8 cellular contexts compared by ENCODE assay signal in the genomic region with DNA sequence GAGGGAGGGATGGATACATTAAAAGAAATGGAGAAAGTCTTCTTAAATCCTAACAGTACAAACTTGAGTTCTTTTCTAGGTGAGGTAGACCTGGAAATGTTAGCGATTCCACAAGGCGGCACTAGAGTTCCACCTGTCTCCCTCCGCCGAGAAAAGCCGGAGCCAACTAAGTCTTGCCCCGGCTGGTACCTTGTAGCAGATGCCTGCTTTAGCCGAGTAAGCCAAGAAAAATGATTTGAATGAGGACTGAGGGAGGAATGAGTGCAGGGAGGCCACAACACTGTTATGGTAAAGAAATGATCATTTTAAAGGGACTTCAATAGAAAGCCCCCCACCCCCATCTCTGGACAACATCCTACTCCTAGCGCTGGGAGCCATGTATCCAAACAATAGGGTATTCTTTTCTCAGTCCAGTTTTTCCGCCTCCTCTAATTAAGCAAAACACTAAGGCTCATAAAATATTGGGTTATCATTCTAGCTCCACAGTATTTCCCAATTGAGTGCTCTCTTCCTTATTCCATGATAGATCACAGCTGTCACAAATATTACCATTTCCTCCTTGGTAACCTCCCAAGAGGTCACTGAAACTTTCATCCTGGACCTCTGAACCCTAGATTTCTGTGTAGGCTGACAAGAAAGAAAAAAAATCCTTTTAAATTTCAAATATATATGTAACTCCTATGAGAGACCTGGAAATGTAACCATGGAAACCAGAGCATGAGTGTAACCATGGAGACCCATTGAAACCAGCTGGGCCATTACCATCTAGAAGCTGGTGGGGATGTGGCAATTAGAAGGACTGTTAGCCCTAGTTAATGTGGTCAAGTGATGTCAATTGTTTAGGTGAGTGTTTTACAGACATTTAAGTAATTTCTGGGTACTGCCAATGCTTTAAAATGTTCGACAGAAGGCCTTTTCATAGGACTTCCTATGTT. TPM values are rescaled to one million over a fixed set of nuclear protein-coding genes. Genes with fewer than 3 reads are reported as not detected.
DNase-seq lines count a peak whose midpoint lies in the region; ATAC-seq and TF ChIP-seq lines count a peak whose summit lies in the region.

No MANE protein-coding gene starts in this region.

- in situ Hi-C loops in brain microvascular endothelial cell (cut with HindIII; ENCODE audit: low pct_ligation_motif_present, low sequenced_read_pairs) (loop anchor here (25.0 kb wide), 1 partner anchor 240 kb away; no protein-coding TSS in a partner anchor), gastrocnemius medialis (cut with MboI; ENCODE audit: low sequenced_read_pairs in 4 of 4) (loop anchor here (5.0 to 25.0 kb wide), 4 partner anchors 237 to 465 kb away; no protein-coding TSS in a partner anchor)

- H3K36me3 ChIP-seq in brain microvascular endothelial cell (replicated peaks) (no peaks in the 10 kb centered on the region), gastrocnemius medialis (no peaks in the 10 kb centered on the region)

- H3K27ac Mint-ChIP-seq in HFFc6 = peak overlapping the region; percentile 44; the same call in 1 of the 2 replicates

- H3K9me3 Mint-ChIP-seq in HFFc6 = no peaks in the 10 kb centered on the region

- peak; percentile 92 to 94 for ATAC-seq in gastrocnemius medialis
- ATAC-seq in GM21717 (IDR thresholded peaks at IDR 0.05; ENCODE audit: unreplicated experiment) = no peak

- no peak overlapping the region for H3K27ac ChIP-seq in brain microvascular endothelial cell
- peak overlapping the region; percentile 2 to 37 (median 26) for H3K27ac ChIP-seq in gastrocnemius medialis

- TF ChIP-seq POLR2A in gastrocnemius medialis (IDR thresholded peaks at IDR 0.05) = no peak

- peaks cover 6% of the 10 kb centered on the region for H3K27me3 Mint-ChIP-seq in HFFc6 (ENCODE audit: insufficient read depth)

- H3K36me3 Mint-ChIP-seq in HFFc6 (ENCODE audit: low read depth) = no peaks in the 10 kb centered on the region

- peaks cover 21% of the 10 kb centered on the region for H3K4me1 Mint-ChIP-seq in HFFc6 (ENCODE audit: low read depth)

- H3K27me3 ChIP-seq in brain microvascular endothelial cell (replicated peaks) (no peaks in the 10 kb centered on the region), gastrocnemius medialis (no peaks in the 10 kb centered on the region)

- H3K4me1 ChIP-seq in gastrocnemius medialis = peaks cover 0 to 9% of the 10 kb centered on the region in 2 donors

- TF ChIP-seq CTCF in HFFc6 (IDR thresholded peaks at IDR 0.05) (peak; percentile 92), brain microvascular endothelial cell (IDR thresholded peaks at IDR 0.05; ENCODE audit: low read depth, low read length, missing control alignments) (peak; percentile 88), gastrocnemius medialis (IDR thresholded peaks at IDR 0.05 in 4 of 5, conservative IDR thresholded peaks at IDR 0.05 in 1 of 5) (peak; percentile 82 to 99 (median 87))

- H3K4me3 Mint-ChIP-seq in HFFc6 = peak overlapping the region; percentile 89

- intact Hi-C loops in gastrocnemius medialis (cut with DNase I; ENCODE audit: low total_unique reads) = loop anchor here (1.0 to 5.0 kb wide), 3 partner anchors 75 to 262 kb away; a partner anchor contains a TSS

- DNase-seq in DMS79 treated with DMSO at 0.1 percent for 48 hours (lab: John Stamatoyannopoulos, UW) (peak; percentile 68), HFFc6 (peak; percentile 79), NCI-H2029 (lab: John Stamatoyannopoulos, UW) (peak; percentile 50), UCSD-AML1 (lab: John Stamatoyannopoulos, UW; ENCODE audit: unreplicated experiment) (peak; percentile 71), brain microvascular endothelial cell (peak; percentile 76), gastrocnemius medialis (peak; percentile 33 to 57)

- peak overlapping the region; percentile 52 for H3K4me3 ChIP-seq in brain microvascular endothelial cell (ENCODE audit: low read depth, low read length)
- peak overlapping the region; percentile 47 for H3K4me3 ChIP-seq in iPS-11a (ENCODE audit: low read depth, low read length)
- H3K4me3 ChIP-seq in gastrocnemius medialis = peak overlapping the region; percentile 46 to 55 (median 54)

- no peaks in the 10 kb centered on the region for H3K9me3 ChIP-seq in gastrocnemius medialis

RNA-seq across cellular contexts. Expression of a gene that starts 58.3 kb away (rescaled TPM):
- total RNA-seq in HFFc6 (2021; fragmentation: NEBNext Ultra II Directional; extraction: Animal tissue kit (Norgen Biotek cat#: 25700)) = 10 to 100 TPM; 22.1 to 25.8 (median 23.5) TPM
- total RNA-seq in gastrocnemius medialis = 10 to 100 TPM in 2 of 4 donors, 1 to 10 TPM in 2; 6.4 to 16.2 (median 9.6) TPM

RNA-seq across cellular contexts. Expression of a gene that starts 58.4 kb away (rescaled TPM):
- 1 to 10 TPM; 5.7 to 8.4 (median 7.3) TPM for total RNA-seq in HFFc6 (2021; fragmentation: NEBNext Ultra II Directional; extraction: Animal tissue kit (Norgen Biotek cat#: 25700))
- 1 to 10 TPM; 3.4 to 5.3 (median 4.5) TPM for total RNA-seq in gastrocnemius medialis
